In the genomic region with DNA sequence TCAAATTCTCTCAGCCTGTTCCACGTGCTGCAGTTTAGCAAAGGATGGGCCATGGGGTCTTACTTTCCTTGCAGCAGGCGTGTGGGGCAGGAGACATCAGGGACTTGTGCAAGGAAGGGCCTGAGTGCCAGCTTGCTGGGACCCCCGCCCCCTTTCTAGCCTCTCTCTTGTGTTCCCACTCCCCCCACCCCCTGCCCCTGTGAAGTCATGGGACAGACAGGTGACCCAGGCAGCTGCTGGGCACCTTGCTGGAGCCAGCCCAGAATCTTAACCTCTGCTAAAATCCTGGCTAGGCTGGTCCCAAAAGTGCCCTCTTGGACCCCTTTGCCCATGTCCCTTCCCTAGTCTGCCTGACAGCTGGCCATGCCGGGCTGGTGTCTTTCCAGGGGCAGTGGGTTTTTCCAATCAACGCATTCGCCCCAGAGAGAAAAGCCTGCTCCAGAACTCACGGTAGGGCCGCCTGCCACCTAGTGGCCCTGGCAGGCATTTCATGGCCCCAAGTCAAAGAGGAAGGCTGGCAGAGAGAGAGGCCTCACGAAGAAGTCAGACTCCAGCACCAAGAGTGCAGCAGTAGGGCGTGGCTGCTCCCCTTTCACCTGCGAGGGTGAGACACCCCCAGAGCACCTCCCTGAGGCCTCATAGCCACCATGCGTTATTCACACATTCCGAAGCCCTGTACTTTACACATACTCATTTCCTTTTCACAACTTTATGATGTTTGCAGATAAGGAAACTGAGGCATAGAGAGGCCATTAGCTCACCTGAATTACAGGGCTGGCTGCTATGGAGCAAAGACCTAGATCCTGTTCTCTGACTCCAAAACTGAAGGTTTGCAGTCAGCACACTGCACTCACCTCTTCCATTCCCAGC, we compare ENCODE assay signal across 7 cellular contexts.
DNase-seq lines count a peak whose midpoint lies in the region; ATAC-seq and TF ChIP-seq lines count a peak whose summit lies in the region.

No MANE protein-coding gene starts in this region.

- H3K4me3 ChIP-seq in breast epithelium = no peak overlapping the region

- no peaks in the 10 kb centered on the region for H3K27me3 ChIP-seq in breast epithelium

- H3K27ac ChIP-seq in breast epithelium = no peak overlapping the region

- peak; percentile 60 to 87 (median 75) for TF ChIP-seq CTCF in breast epithelium (IDR thresholded peaks at IDR 0.05)

- peak; percentile 22 for ATAC-seq in GM18868 (IDR thresholded peaks at IDR 0.05; ENCODE audit: unreplicated experiment)
- ATAC-seq in GM18505 (IDR thresholded peaks at IDR 0.05; ENCODE audit: unreplicated experiment) = no peak

- no peaks in the 10 kb centered on the region for H3K4me1 ChIP-seq in breast epithelium

- TF ChIP-seq POLR2A in breast epithelium (IDR thresholded peaks at IDR 0.05) = no peak
- TF ChIP-seq POLR2A in GM18505 (IDR thresholded peaks at IDR 0.05; ENCODE audit: borderline replicate concordance, extremely low read depth, insufficient read depth, insufficient read length) = no peak

- intact Hi-C loops in breast epithelium (cut with DNase I; ENCODE audit: low total_unique reads) = loop anchor here (10.0 kb wide), 1 partner anchor 104 kb away; no protein-coding TSS in a partner anchor

- DNase-seq in NCI-H2171 (lab: John Stamatoyannopoulos, UW) (peak; percentile 62), breast epithelium (ENCODE audit: low spot score in 2 of 2) (peak in 1 of 2 donors; percentile 40), islet precursor cell (peak; percentile 87)
- DNase-seq in activated CD4-positive, CD25-positive, alpha-beta regulatory T cell (lab: John Stamatoyannopoulos, UW) = peak; percentile 49 to 60 (median 52)
- DNase-seq in stimulated activated CD4-positive, alpha-beta T cell treated with anti-CD3 and anti-CD28 coated beads, Interleukin-2, amount 100 ng/mL, for 24 hours = peak; percentile 80

- H3K36me3 ChIP-seq in breast epithelium = no peaks in the 10 kb centered on the region

- no peaks in the 10 kb centered on the region for H3K9me3 ChIP-seq in breast epithelium
